In genomic region chr15:67884514-67885225, GRCh38 we compare ENCODE assay signal across 9 cellular contexts. TPM values are rescaled to one million over a fixed set of nuclear protein-coding genes. Genes with fewer than 3 reads are reported as not detected.
A peak's percentile ranks its signal among the peaks of the same experiment; 100 is the strongest.
DNase-seq lines count a peak whose midpoint lies in the region; ATAC-seq and TF ChIP-seq lines count a peak whose summit lies in the region.
"Had no signal": no experiment of that assay in that cellular context is flagged by ENCODE, and none has a peak within 500 bp of the region (broad histone marks: within the 10 kb centered on the region; RNA-seq: fewer than 3 reads in every experiment).

No MANE protein-coding gene starts in this region.

- H3K9ac ChIP-seq in duodenal mucosa (ENCODE audit: low read depth in 1 of 2, low read length in 2 of 2) (peak overlapping the region; percentile 56 to 84), liver (ENCODE audit: low read depth in 1 of 2, low read length in 2 of 2) (peak overlapping the region; percentile 66 to 81)

- peaks cover 19 to 20% of the 10 kb centered on the region in 2 donors for H3K4me1 ChIP-seq in duodenal mucosa (ENCODE audit: control insufficient read depth in 1 of 2, insufficient read depth in 2 of 2, low read length in 2 of 2)
- peaks cover 0 to 20% (median 9%) of the 10 kb centered on the region in 4 donors for H3K4me1 ChIP-seq in liver (ENCODE audit: control insufficient read depth in 4 of 4, insufficient read depth in 4 of 4, low read length in 3 of 4)

- H3K27ac ChIP-seq in duodenal mucosa (ENCODE audit: low read depth, low read length) (peak overlapping the region; percentile 83), liver (ENCODE audit: low read depth in 1 of 2, low read length in 2 of 2) (peak overlapping the region; percentile 90 to 92)

- DNase-seq in GM06990 (ENCODE audit: extremely low read depth, insufficient read length) (peak; percentile 46), NCI-H2171 treated with DMSO at 0.1 percent for 48 hours (lab: John Stamatoyannopoulos, UW) (peak; percentile 61), NCI-H2107 (lab: John Stamatoyannopoulos, UW) (no peak)
- peak; percentile 54 for DNase-seq in activated CD4-positive, alpha-beta T cell treated with anti-CD3 and anti-CD28 coated beads, Interleukin-2, amount 50 U/mL, for 1 hour
- DNase-seq in stimulated activated CD4-positive, alpha-beta T cell treated with anti-CD3 and anti-CD28 coated beads, Interleukin-2, amount 100 ng/mL, for 4 hours (ENCODE audit: low read depth), result peak; percentile 46

- WGBS in liver, result 2% methylated on average over 48 of the region's 48 CpGs

- no peaks in the 10 kb centered on the region for H3K27me3 ChIP-seq in GM06990 (replicated peaks; ENCODE audit: control insufficient read depth, insufficient read depth, low read length)
- H3K27me3 ChIP-seq in duodenal mucosa (ENCODE audit: control insufficient read depth in 1 of 2, insufficient read depth in 2 of 2, low read length in 2 of 2), result no peaks in the 10 kb centered on the region
- H3K27me3 ChIP-seq in liver (ENCODE audit: control insufficient read depth in 4 of 4, insufficient read depth in 4 of 4, low read length in 3 of 4), result no peaks in the 10 kb centered on the region

- H3K36me3 ChIP-seq in GM06990 (ENCODE audit: control insufficient read depth, insufficient read depth, low read length), result no peaks in the 10 kb centered on the region
- no peaks in the 10 kb centered on the region for H3K36me3 ChIP-seq in duodenal mucosa (ENCODE audit: control insufficient read depth in 1 of 2, insufficient read depth in 2 of 2, low read length in 2 of 2)
- no peaks in the 10 kb centered on the region for H3K36me3 ChIP-seq in liver (ENCODE audit: control insufficient read depth in 4 of 4, insufficient read depth in 3 of 4, low read depth in 1 of 4, low read length in 3 of 4)

- peak; percentile 16 to 61 for TF ChIP-seq RAD21 in liver (IDR thresholded peaks at IDR 0.05)

- no peaks in the 10 kb centered on the region for H3K9me3 ChIP-seq in duodenal mucosa (ENCODE audit: control insufficient read depth in 1 of 2, low read length in 2 of 2)
- H3K9me3 ChIP-seq in liver (ENCODE audit: control insufficient read depth in 4 of 4, low read length in 3 of 4), result no peaks in the 10 kb centered on the region

- ATAC-seq in HG03457 (IDR thresholded peaks at IDR 0.05; ENCODE audit: unreplicated experiment), result no peak

- TF ChIP-seq CTCF in GM06990 (IDR thresholded peaks at IDR 0.05; ENCODE audit: insufficient read depth, low read length, poor library complexity, severe bottlenecking) (no peak), liver (IDR thresholded peaks at IDR 0.05; ENCODE audit: low read depth, low read length, missing input control) (no peak)

- H3K4me3 ChIP-seq in GM06990 (replicated peaks; ENCODE audit: low read depth, low read length) (peak overlapping the region; percentile 61), duodenal mucosa (ENCODE audit: low read depth in 1 of 2, low read length in 2 of 2) (peak overlapping the region; percentile 57 to 66), liver (ENCODE audit: low read depth in 1 of 3, low read length in 3 of 3) (peak overlapping the region; percentile 32 to 51 (median 48))

TF ChIP-seq in liver, 16 proteins besides CTCF, POLR2A, EP300 and RAD21:
- peak; percentile 49 for TF ChIP-seq FOXA1 (IDR thresholded peaks at IDR 0.05)
- peak; percentile 33 for TF ChIP-seq ZBTB33 (IDR thresholded peaks at IDR 0.05)
- TF ChIP-seq JUND (IDR thresholded peaks at IDR 0.05), result no peak
- no peak for TF ChIP-seq NR2F2 (IDR thresholded peaks at IDR 0.05)
- peak; percentile 67 for TF ChIP-seq HNF4G (IDR thresholded peaks at IDR 0.05)
- TF ChIP-seq MAX (IDR thresholded peaks at IDR 0.05), result no peak
- TF ChIP-seq HNF4A (conservative IDR thresholded peaks at IDR 0.05), result peak; percentile 79 to 84
- no peak for TF ChIP-seq REST (IDR thresholded peaks at IDR 0.05)
- peak; percentile 53 for TF ChIP-seq FOXA2 (IDR thresholded peaks at IDR 0.05)
- TF ChIP-seq RXRA (IDR thresholded peaks at IDR 0.05), result peak; percentile 54 to 57
- peak; percentile 36 for TF ChIP-seq YY1 (IDR thresholded peaks at IDR 0.05)
- peak; percentile 84 for TF ChIP-seq SP1 (IDR thresholded peaks at IDR 0.05)
- peak; percentile 93 to 98 for TF ChIP-seq EGR1 (IDR thresholded peaks at IDR 0.05; ENCODE audit: low read depth in 2 of 2)

RNA-seq across cellular contexts. Expression of gene RNU6-1, which starts 44.8 kb away (rescaled TPM):
- not detected for total RNA-seq in liver
- not detected for polyA plus RNA-seq in liver
- total RNA-seq: glomerular endothelial cell had no signal

RNA-seq across cellular contexts. Expression of gene SKOR1, which starts 59.4 kb away (rescaled TPM):
- total RNA-seq in liver, result under 1 TPM; 0.05 to 0.17 TPM
- under 1 TPM in 1 of 2 donors, not detected in 1; 0.02 TPM for polyA plus RNA-seq in liver
- total RNA-seq: glomerular endothelial cell had no signal
